In the genomic region with DNA sequence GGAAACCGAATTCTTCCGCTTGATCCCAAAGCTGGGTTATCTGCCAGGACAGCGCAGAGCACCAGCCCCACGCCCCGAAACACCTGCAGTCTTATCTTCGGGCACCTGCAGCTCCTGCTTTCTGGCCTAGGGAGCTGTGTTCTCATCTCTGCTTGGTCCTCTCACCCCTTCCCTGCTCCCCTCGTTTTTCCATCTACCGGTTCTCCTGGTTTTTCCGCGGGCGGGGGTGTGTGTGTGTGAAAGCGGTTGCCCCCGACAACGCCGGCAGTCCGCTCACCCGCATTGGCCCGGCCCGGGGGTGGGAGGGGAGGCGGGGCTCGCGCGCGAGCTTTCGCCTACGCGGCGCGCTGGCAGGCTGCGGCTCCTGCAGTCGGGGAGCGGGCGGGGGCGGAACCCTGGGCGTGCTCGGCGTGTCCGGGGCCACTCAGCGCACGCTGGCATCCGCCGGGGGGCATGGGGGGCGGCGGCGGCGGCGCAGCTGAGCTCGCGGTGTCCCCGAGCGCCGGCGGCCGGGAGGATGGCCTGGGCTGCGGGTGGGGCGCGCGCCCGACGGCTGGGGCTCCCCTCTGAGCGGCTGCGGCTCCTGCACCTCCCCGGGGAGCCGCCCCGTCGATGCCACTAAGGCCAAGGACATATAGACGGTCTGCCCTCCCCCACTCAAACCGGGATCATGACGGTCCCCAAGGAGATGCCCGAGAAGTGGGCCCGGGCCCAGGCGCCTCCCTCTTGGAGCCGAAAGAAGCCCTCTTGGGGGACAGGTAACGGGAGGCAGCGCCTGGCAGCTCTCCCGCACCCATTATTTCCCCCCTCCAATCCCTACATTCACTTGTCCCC, we compare ENCODE assay signal across 7 cellular contexts. TPM values are rescaled to one million over a fixed set of nuclear protein-coding genes. Genes with fewer than 3 reads are reported as not detected.
A peak's percentile ranks its signal among the peaks of the same experiment; 100 is the strongest.
DNase-seq lines count a peak whose midpoint lies in the region; ATAC-seq, FAIRE-seq and TF ChIP-seq lines count a peak whose summit lies in the region.

No MANE protein-coding gene starts in this region.

- TF ChIP-seq CTCF in bronchial epithelial cell (IDR thresholded peaks at IDR 0.05; ENCODE audit: insufficient read depth, low read length, severe bottlenecking), result no peak
- TF ChIP-seq CTCF in spleen (IDR thresholded peaks at IDR 0.05 in 8 of 11, conservative IDR thresholded peaks at IDR 0.05 in 3 of 11), result peak in 1 of 11 experiments; percentile 14

- H3K9me3 Mint-ChIP-seq in immature natural killer cell, result peaks cover 0 to 1% (median 0%) of the 10 kb centered on the region in 6 donors

- intact Hi-C loops in spleen (cut with DNase I; ENCODE audit: low total_unique reads), result no loop called here

- peak overlapping the region in 7 of 8 donors; percentile 10 to 93 (median 88) for H3K27ac ChIP-seq in spleen

- ATAC-seq in GM18867 (IDR thresholded peaks at IDR 0.05; ENCODE audit: unreplicated experiment), result peak; percentile 51
- no peak for ATAC-seq in HG02884 (IDR thresholded peaks at IDR 0.05; ENCODE audit: unreplicated experiment)

- H3K4me1 ChIP-seq in spleen, result peaks cover 35 to 89% (median 65%) of the 10 kb centered on the region in 6 donors

- DNase-seq in NCI-H1105 treated with DMSO at 0.1 percent for 48 hours (lab: John Stamatoyannopoulos, UW) (peak; percentile 70), bronchial epithelial cell (ENCODE audit: low read depth) (peak; percentile 56), immature natural killer cell (peak; percentile 87 to 90 (median 88)), spleen (peak; percentile 97)
- peak; percentile 73 for DNase-seq in activated CD4-positive, CD25-positive, alpha-beta regulatory T cell treated with anti-CD3 and anti-CD28 coated beads, Interleukin-2, amount 50 U/mL, for 16 hours (ENCODE audit: low read depth, low spot score)

- FAIRE-seq in bronchial epithelial cell (lab: Jason Lieb, UNC), result no peak

- peaks cover 59 to 66% of the 10 kb centered on the region in 2 donors for H3K4me1 Mint-ChIP-seq in immature natural killer cell

- H3K36me3 ChIP-seq in bronchial epithelial cell (ENCODE audit: control insufficient read depth, insufficient read depth, low read length) (no peaks in the 10 kb centered on the region), spleen (peaks cover 0 to 29% (median 19%) of the 10 kb centered on the region in 6 donors)

- H3K36me3 Mint-ChIP-seq in immature natural killer cell, result peaks cover 4 to 21% (median 8%) of the 10 kb centered on the region in 3 donors

- peaks cover 2 to 9% (median 4%) of the 10 kb centered on the region in 3 donors for H3K27me3 Mint-ChIP-seq in immature natural killer cell (ENCODE audit: low read depth in 3 of 3)

- peak overlapping the region; percentile 84 to 92 (median 88) for H3K27ac Mint-ChIP-seq in immature natural killer cell

- H3K9me3 ChIP-seq in spleen, result no peaks in the 10 kb centered on the region

- H3K4me3 Mint-ChIP-seq in immature natural killer cell, result peak overlapping the region; percentile 82 to 91 (median 86)

- H3K27me3 ChIP-seq in bronchial epithelial cell (ENCODE audit: control insufficient read depth, insufficient read depth, low read length), result no peaks in the 10 kb centered on the region
- peaks cover 0 to 42% (median 0%) of the 10 kb centered on the region in 7 donors for H3K27me3 ChIP-seq in spleen (replicated peaks in 1 of 7)

- peak overlapping the region; percentile 31 for H3K4me3 ChIP-seq in bronchial epithelial cell (ENCODE audit: low read depth, low read length)
- H3K4me3 ChIP-seq in spleen, result peak overlapping the region; percentile 24 to 88 (median 50)

- WGBS in spleen, 5 donors, result 5 to 8% (median 6%) methylated on average over 43 to 76 of the region's 76 CpGs

- TF ChIP-seq POLR2A in spleen (IDR thresholded peaks at IDR 0.05), result no peak

RNA-seq across cellular contexts. Expression of a gene that starts 3.2 kb away (rescaled TPM):
- total RNA-seq in bronchial epithelial cell (15.5 and 26.8 TPM in 2 replicates), spleen (100 to 1,000 TPM in 2 of 7 donors, 10 to 100 TPM in 5; 42.3 to 107 (median 66.7) TPM)
- polyA plus RNA-seq in immature natural killer cell (10 to 100 TPM in 2 of 3 donors, 1 to 10 TPM in 1; 8.5 to 27.4 (median 16.5) TPM), spleen (10 to 100 TPM in 1 of 3 donors, 1 to 10 TPM in 2; 5.4 to 17.0 (median 6.4) TPM)

RNA-seq across cellular contexts. Expression of a gene that starts 7.6 kb away (rescaled TPM):
- 0.13 TPM in 1 of 2 replicates, not detected in the other for total RNA-seq in bronchial epithelial cell
- under 1 TPM in 1 of 3 donors, not detected in 2; 0.24 TPM for polyA plus RNA-seq in immature natural killer cell
- total RNA-seq in spleen, result 1 to 10 TPM in 4 of 7 donors, under 1 TPM in 3; 0.28 to 3.1 (median 1.3) TPM
- under 1 TPM; 0.09 to 0.19 (median 0.15) TPM for polyA plus RNA-seq in spleen

RNA-seq across cellular contexts. Expression of a gene that starts 56.1 kb away (rescaled TPM):
- total RNA-seq in bronchial epithelial cell (143 and 183 TPM in 2 replicates), spleen (10 to 100 TPM; 59.5 to 81.3 (median 64.6) TPM)
- polyA plus RNA-seq in immature natural killer cell (100 to 1,000 TPM; 119 to 207 (median 139) TPM), spleen (100 to 1,000 TPM in 1 of 3 donors, 10 to 100 TPM in 2; 87.1 to 109 (median 99.6) TPM)
